14 cellular contexts compared by ENCODE assay signal in genomic region chr7:25091129-25091528, GRCh38. TPM values are rescaled to one million over a fixed set of nuclear protein-coding genes. Genes with fewer than 3 reads are reported as not detected.
DNase-seq lines count a peak whose midpoint lies in the region; ATAC-seq lines count a peak whose summit lies in the region.
"Had no signal": no experiment of that assay in that cellular context is flagged by ENCODE, and none has a peak within 500 bp of the region (broad histone marks: within the 10 kb centered on the region; RNA-seq: fewer than 3 reads in every experiment).

No MANE protein-coding gene starts in this region.

- 0 out of 2 replicates have a peak overlapping the region, but pooled peaks have one; percentile 23 for H3K4me3 ChIP-seq in Karpas-422 (ENCODE audit: low read length)
- H3K4me3 ChIP-seq: A549 had no signal

- H3K4me2 ChIP-seq in Karpas-422 (ENCODE audit: low read depth, low read length, poor library complexity, severe bottlenecking) = peak overlapping the region; percentile 59
- H3K4me2 ChIP-seq: A549 had no signal

- DNase-seq in Karpas-422 (no peak), astrocyte of the hippocampus (ENCODE audit: low read depth, low spot score) (peak; percentile 46), medulla oblongata (ENCODE audit: extremely low spot score) (peak; percentile 23), SHP77 (lab: John Stamatoyannopoulos, UW) (no peak), germinal center (ENCODE audit: low spot score) (no peak), NCI-H1417 treated with DMSO at 0.1 percent for 48 hours (lab: John Stamatoyannopoulos, UW) (no peak)
- DNase-seq: CD8-positive, alpha-beta T cell; COR-L47; DMS 273 treated with DMSO at 0.1 percent for 48 hours; HCEC 1CT; HFFc6 had no signal

- peak overlapping the region; percentile 80 for H3K27ac ChIP-seq in Karpas-422 (ENCODE audit: low read length)

- H3K36me3 ChIP-seq in Karpas-422 (ENCODE audit: insufficient read depth, low read length) = no peaks in the 10 kb centered on the region

- no peaks in the 10 kb centered on the region for H3K9me2 ChIP-seq in Karpas-422 (replicated peaks; ENCODE audit: insufficient read depth, low read length)

- H3K4me1 ChIP-seq in Karpas-422 (ENCODE audit: low read length) = peaks cover 70% of the 10 kb centered on the region

- H3K9ac ChIP-seq in Karpas-422 (ENCODE audit: low read length) = peak overlapping the region; percentile 50

- no peak for ATAC-seq in GM19035 (IDR thresholded peaks at IDR 0.05; ENCODE audit: unreplicated experiment)
- ATAC-seq: A549; CD8-positive, alpha-beta T cell; HepG2 had no signal

- no peaks in the 10 kb centered on the region for H3K27me3 ChIP-seq in Karpas-422 (ENCODE audit: low read length)

- H2AFZ ChIP-seq in Karpas-422 (ENCODE audit: low read length) = no peak overlapping the region

- no peaks in the 10 kb centered on the region for H3K9me3 ChIP-seq in Karpas-422 (ENCODE audit: low read length)
- H3K9me3 ChIP-seq: A549 had no signal

- H3K79me2 ChIP-seq in Karpas-422 (ENCODE audit: low read length) = no peaks in the 10 kb centered on the region

- H4K20me1 ChIP-seq in Karpas-422 (ENCODE audit: insufficient read depth, low read depth, low read length) = no peaks in the 10 kb centered on the region

RNA-seq across cellular contexts. Expression of gene CYCS, which starts 33.9 kb away (rescaled TPM):
- total RNA-seq in Karpas-422 (2014; rRNA removed; shearing (Covaris generic); ENCODE audit: low replicate concordance) = 43.9 and 102 TPM in 2 replicates

Comparison
In these comparisons a context has a peak if more than half of its experiments do, and no peak if none do; other contexts are left out.
1. DNase-seq: peak in astrocyte of the hippocampus (single experiment) and medulla oblongata (single experiment); none in Karpas-422 (single experiment), SHP77 (0 of 2), germinal center (single experiment) and NCI-H1417 treated with DMSO at 0.1 percent for 48 hours (single experiment).